ENCODE assay signal across 17 cellular contexts in genomic region chr9:124345063-124345462, GRCh38.
"Had no signal": no experiment of that assay in that cellular context is flagged by ENCODE, and none has a peak within 500 bp of the region (broad histone marks: within the 10 kb centered on the region; RNA-seq: fewer than 3 reads in every experiment).

No MANE protein-coding gene starts in this region.

- DNase-seq: activated CD4-positive, alpha-beta T cell treated with anti-CD3 and anti-CD28 coated beads for 36 hours; activated CD8-positive, alpha-beta memory T cell treated with anti-CD3 and anti-CD28 coated beads, Interleukin-2, amount 50 U/mL, for 4 hours; activated CD8-positive, alpha-beta T cell treated with anti-CD3 and anti-CD28 coated beads for 36 hours; activated naive CD4-positive, alpha-beta T cell; caudate nucleus; effector CD8-positive, alpha-beta T cell; gastrocnemius medialis; islet precursor cell; stimulated activated CD4-positive, alpha-beta T cell treated with anti-CD3 and anti-CD28 coated beads, Interleukin-4, amount 100 ng/mL, for 1 hour; stomach; SW 1271 had no signal

- H3K9me3 Mint-ChIP-seq: activated CD8-positive, alpha-beta T cell treated with anti-CD3 and anti-CD28 coated beads for 36 hours; activated T-helper 1 cell treated with anti-CD3 and anti-CD28 coated beads, Interleukin-12 subunit alpha, Interleukin-12 subunit beta, Interleukin-2, Interleukin-4 antibody, amounts not matched to agents 30 ng/mL and 10 ng/mL and 1 ng/mL, durations not matched to agents 14 hours and 24 hours and 36 hours had no signal

- H3K9me3 ChIP-seq: gastrocnemius medialis, left ventricle myocardium inferior, neutrophil, prostate gland, stomach, thoracic aorta had no signal

- H3K4me3 Mint-ChIP-seq: activated CD4-positive, alpha-beta T cell treated with anti-CD3 and anti-CD28 coated beads for 36 hours; activated CD8-positive, alpha-beta T cell treated with anti-CD3 and anti-CD28 coated beads for 36 hours; activated T-helper 1 cell treated with anti-CD3 and anti-CD28 coated beads, Interleukin-12 subunit alpha, Interleukin-12 subunit beta, Interleukin-2, Interleukin-4 antibody, amounts not matched to agents 30 ng/mL and 10 ng/mL and 1 ng/mL, durations not matched to agents 14 hours and 24 hours and 36 hours had no signal

- H3K4me1 ChIP-seq: prostate gland had no signal

- H3K4me3 ChIP-seq: coronary artery, gastrocnemius medialis, left ventricle myocardium inferior, prostate gland, stomach, thoracic aorta had no signal

- H3K4me1 Mint-ChIP-seq: activated CD4-positive, alpha-beta T cell treated with anti-CD3 and anti-CD28 coated beads for 36 hours had no signal

- H3K27ac Mint-ChIP-seq: activated CD4-positive, alpha-beta T cell treated with anti-CD3 and anti-CD28 coated beads for 36 hours; activated CD8-positive, alpha-beta T cell treated with anti-CD3 and anti-CD28 coated beads for 36 hours; activated T-helper 1 cell treated with anti-CD3 and anti-CD28 coated beads, Interleukin-12 subunit alpha, Interleukin-12 subunit beta, Interleukin-2, Interleukin-4 antibody, amounts not matched to agents 30 ng/mL and 10 ng/mL and 1 ng/mL, durations not matched to agents 14 hours and 24 hours and 36 hours had no signal

- H3K27ac ChIP-seq: coronary artery, left ventricle myocardium inferior, neutrophil, prostate gland, stomach, thoracic aorta had no signal

- ATAC-seq: activated CD4-positive, alpha-beta T cell treated with anti-CD3 and anti-CD28 coated beads for 36 hours; activated CD8-positive, alpha-beta T cell treated with anti-CD3 and anti-CD28 coated beads for 36 hours; gastrocnemius medialis had no signal

- H3K27me3 Mint-ChIP-seq: activated CD4-positive, alpha-beta T cell treated with anti-CD3 and anti-CD28 coated beads for 36 hours; activated CD8-positive, alpha-beta T cell treated with anti-CD3 and anti-CD28 coated beads for 36 hours had no signal
